Comparison of ENCODE assay signal across 10 cellular contexts in the genomic region with DNA sequence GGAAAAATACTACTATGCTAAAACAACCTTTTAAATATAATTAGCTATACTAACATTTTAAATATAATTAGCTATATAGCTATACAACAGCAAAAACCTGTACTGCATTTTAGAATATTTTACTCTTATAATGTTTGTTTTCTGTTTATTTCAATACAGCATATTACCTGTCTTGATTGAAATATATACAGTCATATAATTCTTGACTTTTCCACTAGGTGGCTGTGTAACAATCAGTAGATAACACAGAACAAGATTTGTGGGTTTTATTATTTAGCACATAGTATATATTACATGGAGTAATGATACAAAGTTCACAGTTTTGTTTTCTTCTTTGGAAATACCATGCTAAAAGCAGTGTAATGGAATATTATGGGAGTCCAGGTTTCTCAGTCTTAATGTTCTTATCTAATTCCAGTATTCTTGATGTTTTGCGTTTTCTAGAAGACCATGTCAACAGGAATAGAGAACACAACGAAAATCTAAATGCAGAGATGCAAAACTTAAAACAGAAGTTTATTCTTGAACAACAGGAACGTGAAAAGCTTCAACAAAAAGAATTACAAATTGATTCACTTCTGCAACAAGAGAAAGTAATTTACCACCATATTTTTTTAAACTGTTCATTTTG. TPM values are rescaled to one million over a fixed set of nuclear protein-coding genes. Genes with fewer than 3 reads are reported as not detected.
A peak's percentile ranks its signal among the peaks of the same experiment; 100 is the strongest.
DNase-seq lines count a peak whose midpoint lies in the region; ATAC-seq, FAIRE-seq and TF ChIP-seq lines count a peak whose summit lies in the region.
"Had no signal": no experiment of that assay in that cellular context is flagged by ENCODE, and none has a peak within 500 bp of the region (broad histone marks: within the 10 kb centered on the region; RNA-seq: fewer than 3 reads in every experiment).

No MANE protein-coding gene starts in this region.

- peaks cover 5% of the 10 kb centered on the region; the same call in 1 of the 2 replicates for H4K20me1 ChIP-seq in PC-9 (ENCODE audit: insufficient read depth)

- no peak for TF ChIP-seq EP300 in upper lobe of left lung (IDR thresholded peaks at IDR 0.05)

- H3K79me2 ChIP-seq in PC-9 (ENCODE audit: low read depth) = no peaks in the 10 kb centered on the region

- no peaks in the 10 kb centered on the region for H3K9me2 ChIP-seq in PC-9 (ENCODE audit: insufficient read depth)

- H3K27ac ChIP-seq in C4-2B (no peak overlapping the region), Peyer's patch (no peak overlapping the region), upper lobe of left lung (no peak overlapping the region), PC-9 (no peak overlapping the region)

- WGBS in upper lobe of left lung, 2 donors = 81 to 96% methylated on average over 3 of the region's 3 CpGs

- H3K27me3 ChIP-seq in Peyer's patch (no peaks in the 10 kb centered on the region), upper lobe of left lung (no peaks in the 10 kb centered on the region), PC-9 (ENCODE audit: insufficient read depth, low read depth) (no peaks in the 10 kb centered on the region)

- DNase-seq in Peyer's patch (no peak), NCI-H146 treated with DMSO at 0.1 percent for 48 hours (lab: John Stamatoyannopoulos, UW; ENCODE audit: unreplicated experiment) (no peak), upper lobe of left lung (no peak), superior temporal gyrus (ENCODE audit: extremely low spot score) (no peak), PC-9 (no peak)

- H3F3A ChIP-seq in PC-9 (ENCODE audit: insufficient read depth, low read depth) = peaks cover 4% of the 10 kb centered on the region; the same call in 1 of the 2 replicates

- H3K4me3 ChIP-seq in Peyer's patch (no peak overlapping the region), upper lobe of left lung (no peak overlapping the region), PC-9 (no peak overlapping the region)

- intact Hi-C loops in PC-9 (cut with micrococcal nuclease; ENCODE audit: unreplicated experiment) = loop anchor here (1.0 kb wide), 1 partner anchor 40 kb away; no protein-coding TSS in a partner anchor

- BruUV-seq in PC-9 (replicated peaks; lab: Mats Ljungman, UMichigan) = no TSS peak

- peak; percentile 93 for FAIRE-seq in islet of Langerhans (lab: Jason Lieb, UNC)
- FAIRE-seq: GM12892, keratinocyte had no signal

- H3K9me3 ChIP-seq in Peyer's patch (no peaks in the 10 kb centered on the region), upper lobe of left lung (no peaks in the 10 kb centered on the region), PC-9 (ENCODE audit: insufficient read depth, low read depth) (no peaks in the 10 kb centered on the region)

- CTCF ChIA-PET in PC-9 (lab: Charles Lee) = no interaction called here

- TF ChIP-seq POLR2A in Peyer's patch (IDR thresholded peaks at IDR 0.05) (no peak), upper lobe of left lung (IDR thresholded peaks at IDR 0.05) (no peak)

- H3K4me2 ChIP-seq in PC-9 = no peak overlapping the region

- POLR2A ChIA-PET in PC-9 (lab: Charles Lee; ENCODE audit: unreplicated experiment) = interaction anchor here (0.6 kb wide), 1 partner anchor 14 kb away, joined by 4 read pairs; no protein-coding TSS in a partner anchor

- H3K4me1 ChIP-seq in Peyer's patch = no peaks in the 10 kb centered on the region
- H3K4me1 ChIP-seq in upper lobe of left lung = no peaks in the 10 kb centered on the region
- no peaks in the 10 kb centered on the region for H3K4me1 ChIP-seq in PC-9 (replicated peaks; ENCODE audit: insufficient read depth)

- H2AFZ ChIP-seq in PC-9 = no peak overlapping the region

- H3K36me3 ChIP-seq in Peyer's patch (no peaks in the 10 kb centered on the region), upper lobe of left lung (no peaks in the 10 kb centered on the region), PC-9 (ENCODE audit: low read depth) (peaks cover 41% of the 10 kb centered on the region)

- peak; percentile 77 for ATAC-seq in GM21526 (IDR thresholded peaks at IDR 0.05; ENCODE audit: low FRiP score, unreplicated experiment)
- no peak for ATAC-seq in upper lobe of left lung (ENCODE audit: low FRiP score in 2 of 2)

- TF ChIP-seq CTCF in C4-2B (conservative IDR thresholded peaks at IDR 0.05) = peak; percentile 63
- peak in 4 of 6 experiments; percentile 52 to 70 (median 62) for TF ChIP-seq CTCF in Peyer's patch (IDR thresholded peaks at IDR 0.05)
- peak in 2 of 6 experiments; percentile 30 to 42 for TF ChIP-seq CTCF in upper lobe of left lung (IDR thresholded peaks at IDR 0.05)
- TF ChIP-seq CTCF in PC-9 (conservative IDR thresholded peaks at IDR 0.05) = no peak

RNA-seq across cellular contexts. Expression of gene HMMR, which starts 13.3 kb away (rescaled TPM):
- total RNA-seq in Peyer's patch (1 to 10 TPM; 1.1 to 3.3 (median 1.9) TPM), upper lobe of left lung (1 to 10 TPM in 5 of 6 donors, under 1 TPM in 1; 0.74 to 4.2 (median 1.9) TPM), PC-9 (2021) (83.9 and 94.5 TPM in 2 replicates)

RNA-seq across cellular contexts. Expression of gene NUDCD2, which starts 13.8 kb away (rescaled TPM):
- total RNA-seq in Peyer's patch (1 to 10 TPM; 2.5 to 4.7 (median 3.4) TPM), upper lobe of left lung (10 to 100 TPM in 2 of 6 donors, 1 to 10 TPM in 4; 3.1 to 25.6 (median 7.9) TPM), PC-9 (2021) (68.6 and 71.6 TPM in 2 replicates)

RNA-seq across cellular contexts. Expression of gene MAT2B, which starts 31.7 kb away (rescaled TPM):
- 10 to 100 TPM; 34.6 to 65.3 (median 51.1) TPM for total RNA-seq in Peyer's patch
- 10 to 100 TPM; 23.3 to 85.3 (median 50.4) TPM for total RNA-seq in upper lobe of left lung
- 46.3 and 66.2 TPM in 2 replicates for total RNA-seq in PC-9 (2021)

RNA-seq across cellular contexts. Expression of gene CCNG1, which starts 36.3 kb away (rescaled TPM):
- total RNA-seq in Peyer's patch (100 to 1,000 TPM; 213 to 306 (median 246) TPM), upper lobe of left lung (100 to 1,000 TPM in 1 of 6 donors, 10 to 100 TPM in 5; 52.5 to 118 (median 73.8) TPM), PC-9 (2021) (112 and 170 TPM in 2 replicates)

Comparison
In these comparisons a context has a peak if more than half of its experiments do, and no peak if none do; other contexts are left out.
1. RNA of gene HMMR, which starts 13.3 kb away (total RNA-seq): 83.9 to 94.5 TPM in PC-9; 0.74 to 4.2 TPM in upper lobe of left lung and 1.1 to 3.3 TPM in Peyer's patch; every median in the first group is over 10 times any median in the second.